Comparison of ENCODE assay signal across 8 cellular contexts in genomic region chr19:46860125-46860845, GRCh38. TPM values are rescaled to one million over a fixed set of nuclear protein-coding genes. Genes with fewer than 3 reads are reported as not detected.
DNase-seq lines count a peak whose midpoint lies in the region; ATAC-seq and TF ChIP-seq lines count a peak whose summit lies in the region.

No MANE protein-coding gene starts in this region.

- peak overlapping the region; percentile 92 for H3K9ac ChIP-seq in OCI-LY3 (ENCODE audit: low read length)

- H3K79me2 ChIP-seq in OCI-LY3 (ENCODE audit: low read length): peaks cover 40% of the 10 kb centered on the region

- peak; percentile 55 for ATAC-seq in GM21528 (IDR thresholded peaks at IDR 0.05; ENCODE audit: low FRiP score, unreplicated experiment)
- ATAC-seq in mucosa of descending colon: peak; percentile 90

- H3K36me3 ChIP-seq in OCI-LY3 (replicated peaks; ENCODE audit: low read depth, low read length): peaks cover 8% of the 10 kb centered on the region
- no peaks in the 10 kb centered on the region for H3K36me3 ChIP-seq in mucosa of descending colon (ENCODE audit: low read depth)

- peak overlapping the region; percentile 80 for H3K4me3 ChIP-seq in OCI-LY3 (ENCODE audit: low read length)
- peak overlapping the region; percentile 83 for H3K4me3 ChIP-seq in mucosa of descending colon

- intact Hi-C loops in mucosa of descending colon (cut with DNase I, micrococcal nuclease): loop anchor here in 1 of 2 donors (10.0 kb wide), 1 partner anchor 85 kb away; no protein-coding TSS in a partner anchor

- H3K9me3 ChIP-seq in OCI-LY3 (ENCODE audit: insufficient read depth, low read length) (no peaks in the 10 kb centered on the region), mucosa of descending colon (no peaks in the 10 kb centered on the region)

- DNase-seq in D341Med (ENCODE audit: low spot score) (peak; percentile 92), HuH-7.5 (ENCODE audit: low spot score) (peak; percentile 91), activated T-cell treated with anti-CD3 and anti-CD28 coated beads for 24 hours (ENCODE audit: low read depth) (peak; percentile 92), epidermal melanocyte (ENCODE audit: insufficient read length, low spot score) (peak; percentile 88), mucosa of descending colon (peak; percentile 97 to 99 (median 98))
- peak; percentile 94 for DNase-seq in stimulated activated CD8-positive, alpha-beta memory T cell treated with anti-CD3 and anti-CD28 coated beads, Interleukin-4, amount 100 ng/mL, for 24 hours (ENCODE audit: low read depth)

- no peaks in the 10 kb centered on the region for H3K27me3 ChIP-seq in OCI-LY3 (ENCODE audit: low read depth, low read length)

- H3K4me1 ChIP-seq in OCI-LY3 (ENCODE audit: low read length) (peaks cover 25% of the 10 kb centered on the region), mucosa of descending colon (ENCODE audit: low read depth) (peaks cover 43% of the 10 kb centered on the region)

- peaks cover 39% of the 10 kb centered on the region for H4K20me1 ChIP-seq in OCI-LY3 (ENCODE audit: insufficient read depth, low read length)

- TF ChIP-seq CTCF in OCI-LY3 (IDR thresholded peaks at IDR 0.05; ENCODE audit: low read depth, low read length): no peak
- TF ChIP-seq CTCF in mucosa of descending colon (IDR thresholded peaks at IDR 0.05): no peak

- H2AFZ ChIP-seq in OCI-LY3 (ENCODE audit: low read depth, low read length): peak overlapping the region; percentile 35; the same call in 1 of the 2 replicates

- H3K4me2 ChIP-seq in OCI-LY3 (ENCODE audit: low read length): peak overlapping the region; percentile 81

- H3K27ac ChIP-seq in OCI-LY3 (ENCODE audit: low read length): peak overlapping the region; percentile 90

RNA-seq across cellular contexts. Expression of gene ARHGAP35, which starts 0.5 kb away (rescaled TPM):
- 10 to 100 TPM; 56.5 to 85.3 (median 82.7) TPM for total RNA-seq in mucosa of descending colon

RNA-seq across cellular contexts. Expression of gene AP2S1, which starts 9.6 kb away (rescaled TPM):
- 100 to 1,000 TPM in 2 of 3 donors, 10 to 100 TPM in 1; 90.8 to 141 (median 107) TPM for total RNA-seq in mucosa of descending colon

Comparison
In these comparisons a context has a peak if more than half of its experiments do, and no peak if none do; other contexts are left out.
1. Peak in every context shown above with its lines: DNase-seq, ATAC-seq, H3K4me3 ChIP-seq and H3K27ac ChIP-seq.